1 cellular context compared by ENCODE assay signal in genomic region chr15:59160880-59161593, GRCh38.
TF ChIP-seq lines count a peak whose summit lies in the region.

No MANE protein-coding gene starts in this region.

TF ChIP-seq in IMR-90, 13 proteins besides CTCF, POLR2A, EP300 and RAD21:
- TF ChIP-seq RFX5 (IDR thresholded peaks at IDR 0.05; ENCODE audit: low read depth, low read length) (no peak), SMC3 (IDR thresholded peaks at IDR 0.05; ENCODE audit: low read depth, low read length) (peak; percentile 56)
